ENCODE assay signal across 9 cellular contexts in the genomic region with DNA sequence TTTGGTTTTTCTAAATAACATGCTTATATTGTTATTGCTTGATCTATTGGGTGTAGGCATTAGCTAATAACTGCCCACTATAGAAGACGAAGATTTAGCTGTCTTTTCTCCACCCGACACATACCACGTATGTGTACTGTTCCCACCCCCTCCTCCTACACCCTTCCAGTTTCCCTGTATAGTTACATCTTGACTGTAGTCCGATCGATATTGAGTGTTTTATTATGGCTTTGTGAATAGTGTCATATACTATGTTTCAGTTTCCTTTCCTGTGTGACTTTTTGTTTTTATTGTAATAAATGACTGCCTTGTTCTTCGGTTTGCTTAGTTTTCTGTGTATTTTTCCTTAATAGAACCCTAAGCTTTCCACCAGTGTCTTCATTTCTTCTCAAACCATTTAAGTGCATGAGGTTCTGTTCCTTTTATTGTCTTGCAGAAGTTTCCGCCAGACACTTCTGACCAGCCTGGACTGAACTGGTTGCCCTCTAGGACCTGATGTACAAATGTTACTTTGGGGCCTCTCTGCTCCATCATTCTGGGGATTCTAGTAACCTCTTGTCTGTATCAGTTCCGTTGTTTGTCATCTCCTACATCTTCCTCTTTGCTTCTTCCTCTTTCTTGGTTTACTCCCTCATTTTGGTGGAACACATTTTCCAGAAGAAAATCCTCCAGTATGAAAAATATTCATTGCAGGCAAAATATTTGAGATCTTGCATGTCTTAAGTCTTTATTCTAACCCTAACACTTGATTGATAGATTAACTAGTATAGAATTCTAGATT.
DNase-seq lines count a peak whose midpoint lies in the region; ATAC-seq, FAIRE-seq and TF ChIP-seq lines count a peak whose summit lies in the region.
"Had no signal": no experiment of that assay in that cellular context is flagged by ENCODE, and none has a peak within 500 bp of the region (broad histone marks: within the 10 kb centered on the region; RNA-seq: fewer than 3 reads in every experiment).

No MANE protein-coding gene starts in this region.

- H4K5ac ChIP-seq in H1 (ENCODE audit: insufficient read length, low read depth, low read length) = no peak overlapping the region

- no peak overlapping the region for H3K4me3 Mint-ChIP-seq in T-cell

- no peak for TF ChIP-seq EP300 in H1 (IDR thresholded peaks at IDR 0.05; ENCODE audit: borderline replicate concordance in 1 of 2, low read depth in 2 of 2, low read length in 2 of 2)

- no peak for FAIRE-seq in H1 (lab: Jason Lieb, UNC)

- H3K27me3 Mint-ChIP-seq in T-cell = peaks cover 10 to 22% of the 10 kb centered on the region in 2 donors

- H3K4me1 Mint-ChIP-seq in T-cell = peaks cover 9 to 15% (median 11%) of the 10 kb centered on the region in 3 donors

- H2AK5ac ChIP-seq in H1 (ENCODE audit: low read depth, low read length) = no peak overlapping the region

- CTCF ChIA-PET in H1 (lab: Charles Lee; ENCODE audit: partially characterized antibody) = interaction anchor here (1.2 kb wide), 1 partner anchor 107 kb away, joined by 3 read pairs; no protein-coding TSS in a partner anchor
- CTCF ChIA-PET in T-cell (lab: Charles Lee) = interaction anchor here in 1 of 2 donors (0.7 kb wide), 1 partner anchor 28 kb away, joined by 3 read pairs; no protein-coding TSS in a partner anchor

- H3K27me3 ChIP-seq in H1 (replicated peaks in 1 of 4; ENCODE audit: control insufficient read depth in 3 of 4, extremely low read depth in 1 of 4, insufficient read depth in 3 of 4, low read length in 3 of 4) = no peaks in the 10 kb centered on the region; a peak in 1 of 7 replicates
- H3K27me3 ChIP-seq: breast epithelium had no signal

- no peaks in the 10 kb centered on the region for H3K23me2 ChIP-seq in H1 (ENCODE audit: low read depth, low read length)

- no peak overlapping the region for H2BK15ac ChIP-seq in H1 (ENCODE audit: low read length)

- TF ChIP-seq CTCF in H1 (IDR thresholded peaks at IDR 0.05; ENCODE audit: control extremely low read depth in 1 of 3, insufficient read depth in 1 of 3, low read depth in 1 of 3, low read length in 3 of 3) = no peak

- no peak overlapping the region for H3K27ac Mint-ChIP-seq in T-cell

- TF ChIP-seq POLR2A in H1 (IDR thresholded peaks at IDR 0.05; ENCODE audit: control extremely low read depth in 1 of 2, low read depth in 2 of 2, low read length in 2 of 2) = no peak

- H3K18ac ChIP-seq in H1 (ENCODE audit: extremely low read depth, low read length) = no peak overlapping the region

- H3K4ac ChIP-seq in H1 (replicated peaks; ENCODE audit: insufficient read length, low read depth, low read length) = no peak overlapping the region

- no peak overlapping the region for H3K14ac ChIP-seq in H1 (ENCODE audit: insufficient read length)

- H2BK12ac ChIP-seq in H1 (ENCODE audit: low read depth, low read length) = no peak overlapping the region

- ATAC-seq in GM18858 (IDR thresholded peaks at IDR 0.05; ENCODE audit: unreplicated experiment) (peak; percentile 49), GM21515 (IDR thresholded peaks at IDR 0.05; ENCODE audit: unreplicated experiment) (peak; percentile 60), HG03442 (IDR thresholded peaks at IDR 0.05; ENCODE audit: unreplicated experiment) (peak; percentile 63), T-cell (replicated peaks in 1 of 4) (no peak)

- no peak for TF ChIP-seq RAD21 in H1 (IDR thresholded peaks at IDR 0.05 in 1 of 2, conservative IDR thresholded peaks at IDR 0.05 in 1 of 2; ENCODE audit: low read depth in 2 of 2, low read length in 2 of 2)

- no peaks in the 10 kb centered on the region for H3K36me3 Mint-ChIP-seq in T-cell

- H2AFZ ChIP-seq in H1 (ENCODE audit: low read length) = no peak overlapping the region

- 90% methylated on average over 8 of the region's 8 CpGs; no CpG with 5 or more reads in 1 of the 2 experiments for WGBS in H1 (ENCODE audit: extremely low coverage in 1 of 2, insufficient coverage in 1 of 2, insufficient read length in 1 of 2, insufficient replicate concordance in 2 of 2, low coverage in 1 of 2, low lambda C conversion rate in 2 of 2, missing lambda C conversion rate in 1 of 2), 2 experiments

- H4K91ac ChIP-seq in H1 (replicated peaks; ENCODE audit: insufficient read length, low read length) = no peak overlapping the region

- H2BK20ac ChIP-seq in H1 (ENCODE audit: low read length) = peak overlapping the region; percentile 44

- no peak overlapping the region for H3K56ac ChIP-seq in H1 (replicated peaks; ENCODE audit: insufficient read length, low read depth, low read length)

- H3K36me3 ChIP-seq in H1 (ENCODE audit: control insufficient read depth in 2 of 4, insufficient read depth in 4 of 4, low read length in 3 of 4) = no peaks in the 10 kb centered on the region
- H3K36me3 ChIP-seq: breast epithelium had no signal

- no peak overlapping the region for H3K9ac ChIP-seq in H1 (replicated peaks in 1 of 4; ENCODE audit: extremely low read depth in 1 of 4, low read depth in 3 of 4, low read length in 3 of 4)

- H3K27ac ChIP-seq in H1 (ENCODE audit: low read depth, low read length) = no peak overlapping the region
- H3K27ac ChIP-seq: breast epithelium had no signal

- no peak overlapping the region for H3K4me2 ChIP-seq in H1 (ENCODE audit: insufficient read depth in 1 of 2, low read depth in 2 of 2, low read length in 2 of 2)

- no peak overlapping the region for H4K8ac ChIP-seq in H1 (ENCODE audit: extremely low read depth, insufficient read depth, low read length)

- H3K9me3 ChIP-seq in H1 (ENCODE audit: insufficient read depth in 2 of 2, low read depth in 1 of 2, low read length in 1 of 2) = 0 out of 4 replicates have a peak, but pooled peaks cover 0 to 2% of the 10 kb centered on the region in 2 experiments
- H3K9me3 ChIP-seq: breast epithelium had no signal

- no peaks in the 10 kb centered on the region for H3K79me2 ChIP-seq in H1 (ENCODE audit: control insufficient read depth in 1 of 2, insufficient read depth in 2 of 2, low read length in 2 of 2)

- H3K9me3 Mint-ChIP-seq in T-cell = no peaks in the 10 kb centered on the region

- H2BK120ac ChIP-seq in H1 (replicated peaks; ENCODE audit: low read depth, low read length) = no peak overlapping the region

- H3K4me1 ChIP-seq in H1 (replicated peaks in 1 of 4; ENCODE audit: control insufficient read depth in 3 of 4, insufficient read depth in 4 of 4, low read length in 3 of 4) = peaks cover 12 to 28% (median 16%) of the 10 kb centered on the region in 4 experiments
- H3K4me1 ChIP-seq: breast epithelium had no signal

- POLR2A ChIA-PET in H1 (lab: Charles Lee; ENCODE audit: partially characterized antibody) (interaction anchor here (2.0 kb wide), 1 partner anchor 12 kb away, joined by 6 read pairs; no protein-coding TSS in a partner anchor), T-cell (lab: Charles Lee) (interaction anchor here in 1 of 2 donors (0.6 kb wide), 1 partner anchor 84 kb away, joined by 3 read pairs; no protein-coding TSS in a partner anchor)

- no peak for DNase-seq in H1 (ENCODE audit: low read depth in 1 of 2, low spot score in 2 of 2)
- no peak for DNase-seq in COLO668 (lab: John Stamatoyannopoulos, UW; ENCODE audit: unreplicated experiment)
- DNase-seq in NCI-H748 (lab: John Stamatoyannopoulos, UW; ENCODE audit: unreplicated experiment) = no peak
- no peak for DNase-seq in T-cell
- DNase-seq: NCI-H1048 had no signal

- no peak overlapping the region for H3K23ac ChIP-seq in H1 (ENCODE audit: insufficient read length)

- no peaks in the 10 kb centered on the region for H3K79me1 ChIP-seq in H1 (ENCODE audit: low read depth, low read length)

- no peak overlapping the region for H3K4me3 ChIP-seq in H1 (ENCODE audit: extremely low read depth in 1 of 4, insufficient read depth in 2 of 4, low read depth in 3 of 4, low read length in 4 of 4)
- H3K4me3 ChIP-seq: breast epithelium had no signal

- no peaks in the 10 kb centered on the region for H4K20me1 ChIP-seq in H1 (replicated peaks in 1 of 2; ENCODE audit: control insufficient read depth in 1 of 2, insufficient read depth in 2 of 2, low read length in 2 of 2)

- H2BK5ac ChIP-seq in H1 (ENCODE audit: low read depth, low read length) = no peak overlapping the region

TF ChIP-seq in H1, 55 proteins besides CTCF, POLR2A, EP300 and RAD21 (continues in another document):
- no peak for TF ChIP-seq CBX5 (IDR thresholded peaks at IDR 0.05; ENCODE audit: low read depth, low read length)
- no peak for TF ChIP-seq SP4 (IDR thresholded peaks at IDR 0.05; ENCODE audit: low read length)
- no peak for TF ChIP-seq KDM4A (IDR thresholded peaks at IDR 0.05; ENCODE audit: low read depth, low read length, severe bottlenecking)
- TF ChIP-seq TCF12 (IDR thresholded peaks at IDR 0.05; ENCODE audit: low read depth, low read length) = no peak
- no peak for TF ChIP-seq SIX5 (IDR thresholded peaks at IDR 0.05; ENCODE audit: low read depth, low read length)
- no peak for TF ChIP-seq CBX8 (IDR thresholded peaks at IDR 0.05; ENCODE audit: borderline replicate concordance, low read depth, low read length)
- no peak for TF ChIP-seq ASH2L (IDR thresholded peaks at IDR 0.05; ENCODE audit: low read length)
- no peak for TF ChIP-seq PHF8 (conservative IDR thresholded peaks at IDR 0.05; ENCODE audit: low read depth, low read length)
- TF ChIP-seq, protein P1, sequence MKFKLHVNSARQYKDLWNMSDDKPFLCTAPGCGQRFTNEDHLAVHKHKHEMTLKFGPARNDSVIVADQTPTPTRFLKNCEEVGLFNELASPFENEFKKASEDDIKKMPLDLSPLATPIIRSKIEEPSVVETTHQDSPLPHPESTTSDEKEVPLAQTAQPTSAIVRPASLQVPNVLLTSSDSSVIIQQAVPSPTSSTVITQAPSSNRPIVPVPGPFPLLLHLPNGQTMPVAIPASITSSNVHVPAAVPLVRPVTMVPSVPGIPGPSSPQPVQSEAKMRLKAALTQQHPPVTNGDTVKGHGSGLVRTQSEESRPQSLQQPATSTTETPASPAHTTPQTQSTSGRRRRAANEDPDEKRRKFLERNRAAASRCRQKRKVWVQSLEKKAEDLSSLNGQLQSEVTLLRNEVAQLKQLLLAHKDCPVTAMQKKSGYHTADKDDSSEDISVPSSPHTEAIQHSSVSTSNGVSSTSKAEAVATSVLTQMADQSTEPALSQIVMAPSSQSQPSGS (IDR thresholded peaks at IDR 0.05; ENCODE audit: low read length) = no peak
- no peak for TF ChIP-seq GABPA (IDR thresholded peaks at IDR 0.05; ENCODE audit: borderline replicate concordance, insufficient read depth, low read length)
- TF ChIP-seq BRCA1 (IDR thresholded peaks at IDR 0.05; ENCODE audit: low read depth, low read length) = no peak
- TF ChIP-seq NANOG (IDR thresholded peaks at IDR 0.05; ENCODE audit: insufficient read depth, low read depth, low read length, poor library complexity, severe bottlenecking) = no peak
- no peak for TF ChIP-seq SAP30 (IDR thresholded peaks at IDR 0.05; ENCODE audit: insufficient read depth, insufficient replicate concordance, low read length)
- no peak for TF ChIP-seq YY1 (IDR thresholded peaks at IDR 0.05; ENCODE audit: low read depth, low read length)
- TF ChIP-seq EGR1 (IDR thresholded peaks at IDR 0.05; ENCODE audit: borderline replicate concordance, low read depth, low read length) = no peak
- no peak for TF ChIP-seq BCL11A (IDR thresholded peaks at IDR 0.05; ENCODE audit: low read depth in 2 of 2, low read length in 2 of 2)
- no peak for TF ChIP-seq KDM1A (IDR thresholded peaks at IDR 0.05; ENCODE audit: borderline replicate concordance, low read length)

Comparison
In these comparisons a context has a peak if more than half of its experiments do, and no peak if none do; other contexts are left out.
1. ATAC-seq: peak in GM18858 (single experiment), GM21515 (single experiment) and HG03442 (single experiment); none in T-cell (0 of 4).